In genomic region chr2:163659224-163659623, GRCh38 we compare ENCODE assay signal across 24 cellular contexts.
DNase-seq lines count a peak whose midpoint lies in the region; ATAC-seq and TF ChIP-seq lines count a peak whose summit lies in the region.
"Had no signal": no experiment of that assay in that cellular context is flagged by ENCODE, and none has a peak within 500 bp of the region (broad histone marks: within the 10 kb centered on the region; RNA-seq: fewer than 3 reads in every experiment).

No MANE protein-coding gene starts in this region.

- peaks cover 4% of the 10 kb centered on the region for H3K9me3 Mint-ChIP-seq in nephron progenitor cell

- intact Hi-C loops in PC-3 (cut with micrococcal nuclease) (no loop called here), tibial artery (cut with DNase I; ENCODE audit: low total_unique reads) (no loop called here)

- CTCF ChIA-PET in PC-3 (lab: Charles Lee) = no interaction called here

- POLR2A ChIA-PET in PC-3 (lab: Charles Lee; ENCODE audit: unreplicated experiment) = no interaction called here

- BruUV-seq in PC-3 (replicated peaks; lab: Mats Ljungman, UMichigan) = no TSS peak

- no peak overlapping the region for H3K27ac Mint-ChIP-seq in nephron progenitor cell
- H3K27ac Mint-ChIP-seq: activated CD4-positive, alpha-beta memory T cell treated with anti-CD3 and anti-CD28 coated beads for 36 hours; memory B cell had no signal

- H3K4me1 Mint-ChIP-seq in nephron progenitor cell = peaks cover 14% of the 10 kb centered on the region
- H3K4me1 Mint-ChIP-seq: memory B cell had no signal

- H3K36me3 ChIP-seq in PC-3 (ENCODE audit: low read depth, low read length) (no peaks in the 10 kb centered on the region), tibial artery (no peaks in the 10 kb centered on the region)
- H3K36me3 ChIP-seq: spleen, tibial nerve had no signal

- in situ Hi-C loops in ACHN (cut with HindIII; ENCODE audit: low pct_ligation_motif_present, low pct_unique_long_range_greater_than_20kb, low sequenced_read_pairs) = no loop called here

- H3K4me1 ChIP-seq in PC-3 (ENCODE audit: insufficient read depth, low read length) (peaks cover 3% of the 10 kb centered on the region; the same call in 1 of the 2 replicates), tibial artery (peaks cover 0 to 74% (median 11%) of the 10 kb centered on the region in 4 donors)
- H3K4me1 ChIP-seq: spleen had no signal

- H3K27ac ChIP-seq in PC-3 (ENCODE audit: low read length) (no peak overlapping the region), caudate nucleus (ENCODE audit: low read depth, low read length) (peak overlapping the region; percentile 24), tibial artery (no peak overlapping the region)
- H3K27ac ChIP-seq: C4-2B, dorsolateral prefrontal cortex, spleen had no signal

- no peaks in the 10 kb centered on the region for H3K27me3 ChIP-seq in PC-3 (ENCODE audit: low read length)
- no peaks in the 10 kb centered on the region for H3K27me3 ChIP-seq in tibial artery
- H3K27me3 ChIP-seq: dorsolateral prefrontal cortex, spleen, tibial nerve had no signal

- ATAC-seq in PC-3 = no peak; the same call in 1 of the 2 replicates
- no peak for ATAC-seq in HG03378 (IDR thresholded peaks at IDR 0.05; ENCODE audit: unreplicated experiment)
- ATAC-seq: stimulated activated naive CD8-positive, alpha-beta T cell treated with anti-CD3 and anti-CD28 coated beads, Interleukin-15, Interleukin-2, amounts not matched to agents 100 U/mL and 50 U/mL, for 24 hours had no signal

- peaks cover 25% of the 10 kb centered on the region for H3K36me3 Mint-ChIP-seq in nephron progenitor cell (ENCODE audit: low read depth)
- H3K36me3 Mint-ChIP-seq: activated CD4-positive, alpha-beta memory T cell treated with anti-CD3 and anti-CD28 coated beads for 36 hours; memory B cell had no signal

- no peaks in the 10 kb centered on the region for H3K9me2 ChIP-seq in PC-3 (replicated peaks; ENCODE audit: low read length)

- H2AFZ ChIP-seq in PC-3 (ENCODE audit: low read length) = no peak overlapping the region

- H3K27me3 Mint-ChIP-seq in nephron progenitor cell (ENCODE audit: low read depth, poor library complexity) = no peaks in the 10 kb centered on the region
- H3K27me3 Mint-ChIP-seq: activated CD4-positive, alpha-beta memory T cell treated with anti-CD3 and anti-CD28 coated beads for 36 hours; memory B cell had no signal

- no peak overlapping the region for H3K4me3 Mint-ChIP-seq in nephron progenitor cell
- H3K4me3 Mint-ChIP-seq: activated CD4-positive, alpha-beta memory T cell treated with anti-CD3 and anti-CD28 coated beads for 36 hours; memory B cell had no signal

- DNase-seq in AG10803 (ENCODE audit: low read depth) (peak; percentile 16), PC-3 (peak; percentile 48), caudate nucleus (lab: John Stamatoyannopoulos, UW) (no peak), kidney tubule cell (ENCODE audit: low spot score) (peak; percentile 75), nephron progenitor cell (no peak), tibial artery (no peak), ACHN (no peak)
- DNase-seq: activated CD4-positive, alpha-beta memory T cell treated with anti-CD3 and anti-CD28 coated beads for 36 hours; activated CD4-positive, CD25-positive, alpha-beta regulatory T cell; activated effector memory CD4-positive, alpha-beta T cell treated with anti-CD3 and anti-CD28 coated beads, Interleukin-2, amount 50 U/mL, for 16 hours; central memory CD4-positive, alpha-beta T cell; dorsolateral prefrontal cortex; IMR-90; MV-4-11; NCI-H524; nucleus accumbens; spleen; stimulated activated CD4-positive, alpha-beta T cell treated with anti-CD3 and anti-CD28 coated beads, Interleukin-4, amount 100 ng/mL, for 4 hours; stimulated activated naive CD8-positive, alpha-beta T cell treated with anti-CD3 and anti-CD28 coated beads, Interleukin-15, Interleukin-2, amounts not matched to agents 100 U/mL and 50 U/mL, for 24 hours; T1000 had no signal

- H3F3A ChIP-seq in PC-3 (ENCODE audit: low read length, unreplicated experiment) = no peaks in the 10 kb centered on the region

- H3K4me3 ChIP-seq in AG10803 (ENCODE audit: low read length) = no peak overlapping the region
- no peak overlapping the region for H3K4me3 ChIP-seq in PC-3 (ENCODE audit: low read length)
- no peak overlapping the region for H3K4me3 ChIP-seq in tibial artery
- H3K4me3 ChIP-seq: dorsolateral prefrontal cortex, spleen, tibial nerve had no signal

- TF ChIP-seq CTCF in AG10803 (conservative IDR thresholded peaks at IDR 0.05; ENCODE audit: low read length) (no peak), PC-3 (conservative IDR thresholded peaks at IDR 0.05; ENCODE audit: low read depth, low read length) (no peak), nephron progenitor cell (IDR thresholded peaks at IDR 0.05) (no peak), tibial artery (IDR thresholded peaks at IDR 0.05) (no peak)

- H3K79me2 ChIP-seq in PC-3 (ENCODE audit: low read length) = no peaks in the 10 kb centered on the region

- no peaks in the 10 kb centered on the region for H3K9me3 ChIP-seq in PC-3 (ENCODE audit: low read length)
- H3K9me3 ChIP-seq in tibial artery = no peaks in the 10 kb centered on the region
- H3K9me3 ChIP-seq: tibial nerve had no signal

- H3K9ac ChIP-seq in PC-3 (ENCODE audit: low read length) = no peak overlapping the region

- no peak overlapping the region for H3K4me2 ChIP-seq in PC-3 (ENCODE audit: low read length)

- no peaks in the 10 kb centered on the region for H4K20me1 ChIP-seq in PC-3 (ENCODE audit: low read length)

Comparison
In these comparisons a context has a peak if more than half of its experiments do, and no peak if none do; other contexts are left out.
1. DNase-seq: peak in AG10803 (single experiment), PC-3 (single experiment) and kidney tubule cell (single experiment); none in caudate nucleus (0 of 61), nephron progenitor cell (single experiment), tibial artery (0 of 2) and ACHN (single experiment).